ENCODE assay signal across 22 cellular contexts in genomic region chr10:113941140-113941539, GRCh38.
"Had no signal": no experiment of that assay in that cellular context is flagged by ENCODE, and none has a peak within 500 bp of the region (broad histone marks: within the 10 kb centered on the region; RNA-seq: fewer than 3 reads in every experiment).

No MANE protein-coding gene starts in this region.

- H3K36me3 ChIP-seq: colonic mucosa, gastroesophageal sphincter, heart left ventricle, left ventricle myocardium inferior, lower lobe of right lung had no signal

- H3K9me3 ChIP-seq: colonic mucosa, gastroesophageal sphincter, heart left ventricle, left ventricle myocardium inferior, lower lobe of right lung had no signal

- H3K79me2 ChIP-seq: hepatocyte had no signal

- H3K27ac ChIP-seq: colonic mucosa, epithelial cell of prostate, foreskin keratinocyte, gastroesophageal sphincter, heart left ventricle, hepatocyte, left ventricle myocardium inferior, lower lobe of right lung had no signal

- H3K27me3 ChIP-seq: colonic mucosa, foreskin keratinocyte, gastroesophageal sphincter, heart left ventricle, hepatocyte had no signal

- ATAC-seq: effector memory CD8-positive, alpha-beta T cell; esophagus mucosa; foreskin keratinocyte; gastroesophageal sphincter; heart left ventricle; lower lobe of right lung had no signal

- H3K4me2 ChIP-seq: hepatocyte had no signal

- H3K4me1 ChIP-seq: colonic mucosa, foreskin keratinocyte, gastroesophageal sphincter, heart left ventricle had no signal

- H2AFZ ChIP-seq: hepatocyte had no signal

- H3K4me3 ChIP-seq: colonic mucosa, gastroesophageal sphincter, heart left ventricle, hepatocyte, left ventricle myocardium inferior, lower lobe of right lung had no signal

- DNase-seq: colonic mucosa; cortex of kidney; effector CD8-positive, alpha-beta T cell; effector memory CD8-positive, alpha-beta T cell; endodermal cell; erythroblast; foreskin keratinocyte; heart left ventricle; hypothalamus; immature natural killer cell; islet precursor cell; kidney; kidney glomerular epithelial cell; left ventricle myocardium inferior; lower lobe of right lung; mammary epithelial cell; mesendoderm; midbrain had no signal
